16 cellular contexts compared by ENCODE assay signal in the genomic region with DNA sequence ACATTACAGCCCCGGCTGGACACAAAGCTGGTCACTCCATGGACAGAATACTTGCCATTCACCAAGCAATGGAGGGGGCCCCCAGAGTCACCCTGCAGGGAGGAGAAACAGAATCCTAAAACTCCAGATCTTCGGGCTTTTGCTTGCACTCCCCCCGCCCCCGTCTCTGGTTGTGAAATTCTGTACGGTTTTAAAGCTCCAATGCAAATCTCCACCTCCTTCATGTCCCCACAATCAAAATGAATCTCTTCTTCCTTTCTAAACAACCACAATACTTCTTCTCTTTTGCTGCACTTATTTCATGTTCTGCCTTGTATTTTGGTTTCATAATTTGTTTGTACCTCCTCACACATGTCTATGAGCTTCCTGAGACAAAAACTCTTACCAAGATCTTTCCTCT. TPM values are rescaled to one million over a fixed set of nuclear protein-coding genes. Genes with fewer than 3 reads are reported as not detected.
DNase-seq lines count a peak whose midpoint lies in the region; ATAC-seq and TF ChIP-seq lines count a peak whose summit lies in the region.
"Had no signal": no experiment of that assay in that cellular context is flagged by ENCODE, and none has a peak within 500 bp of the region (broad histone marks: within the 10 kb centered on the region; RNA-seq: fewer than 3 reads in every experiment).

No MANE protein-coding gene starts in this region.

- TF ChIP-seq CTCF in MM.1S (IDR thresholded peaks at IDR 0.05; ENCODE audit: low read length) = no peak

- intact Hi-C loops in activated T-helper 2 cell treated with anti-CD3 and anti-CD28 coated beads, Interferon-gamma antibody, Interleukin-2, Interleukin-4, amounts not matched to agents 10 μg/mL and 5 μg/mL and 100 μg/mL, durations not matched to agents 14 hours and 24 hours and 36 hours (cut with micrococcal nuclease) = loop anchor here (10.0 kb wide), 2 partner anchors 245 to 565 kb away; a partner anchor contains a TSS
- intact Hi-C loops in cardiac septum (cut with DNase I) = no loop called here

- H3K27me3 Mint-ChIP-seq in CD8-positive, alpha-beta memory T cell = no peaks in the 10 kb centered on the region
- H3K27me3 Mint-ChIP-seq in activated T-helper 2 cell treated with anti-CD3 and anti-CD28 coated beads, Interferon-gamma antibody, Interleukin-2, Interleukin-4, amounts not matched to agents 10 μg/mL and 5 μg/mL and 100 μg/mL, durations not matched to agents 14 hours and 24 hours and 36 hours (ENCODE audit: low read depth) = no peaks in the 10 kb centered on the region
- H3K27me3 Mint-ChIP-seq in natural killer cell treated with Interleukin-12 subunit alpha and Interleukin-12 subunit beta and Interleukin-15 and Interleukin-18, amount 100 ng/mL, for 72 hours = no peaks in the 10 kb centered on the region

- CTCF ChIA-PET in CD8-positive, alpha-beta memory T cell (lab: Charles Lee) = interaction anchor here (1.0 to 4.0 kb wide), 3 partner anchors 12 to 60 kb away, joined by 3 to 26 read pairs (median 3); no protein-coding TSS in a partner anchor

- peak overlapping the region; percentile 35; the same call in 1 of the 2 replicates for H3K4me2 ChIP-seq in MM.1S (ENCODE audit: low read depth, low read length)

- no peaks in the 10 kb centered on the region for H3K9me3 ChIP-seq in CD8-positive, alpha-beta memory T cell (ENCODE audit: low read length)
- no peaks in the 10 kb centered on the region for H3K9me3 ChIP-seq in MM.1S (replicated peaks; ENCODE audit: insufficient read depth, low read length)

- peak overlapping the region; percentile 41 to 97 (median 84) for H3K27ac Mint-ChIP-seq in CD8-positive, alpha-beta memory T cell
- peak overlapping the region; percentile 23 for H3K27ac Mint-ChIP-seq in activated T-helper 2 cell treated with anti-CD3 and anti-CD28 coated beads, Interferon-gamma antibody, Interleukin-2, Interleukin-4, amounts not matched to agents 10 μg/mL and 5 μg/mL and 100 μg/mL, durations not matched to agents 14 hours and 24 hours and 36 hours
- H3K27ac Mint-ChIP-seq in natural killer cell treated with Interleukin-12 subunit alpha and Interleukin-12 subunit beta and Interleukin-15 and Interleukin-18, amount 100 ng/mL, for 72 hours = peak overlapping the region; percentile 95 to 97

- H3K27ac ChIP-seq in CD8-positive, alpha-beta memory T cell (ENCODE audit: low read depth, low read length) = peak overlapping the region; percentile 41
- no peak overlapping the region; the same call in 1 of the 2 replicates for H3K27ac ChIP-seq in MM.1S (ENCODE audit: low read length)

- peak overlapping the region; percentile 43 for H2AFZ ChIP-seq in MM.1S (ENCODE audit: low read length)

- peaks cover 30% of the 10 kb centered on the region for H3F3A ChIP-seq in MM.1S (ENCODE audit: insufficient read depth, low read length)

- H3K36me3 ChIP-seq in CD8-positive, alpha-beta memory T cell (ENCODE audit: insufficient read depth, low read length) = no peaks in the 10 kb centered on the region
- no peaks in the 10 kb centered on the region for H3K36me3 ChIP-seq in MM.1S (replicated peaks; ENCODE audit: insufficient read depth, low read length)

- POLR2A ChIA-PET in CD8-positive, alpha-beta memory T cell (lab: Charles Lee) = interaction anchor here (0.6 to 1.3 kb wide), 10 partner anchors 9 to 566 kb away, joined by 3 to 12 read pairs (median 4); a partner anchor contains a TSS

- peak overlapping the region; percentile 66 for H3K4me3 ChIP-seq in CD8-positive, alpha-beta memory T cell (ENCODE audit: low read length)
- no peak overlapping the region for H3K4me3 ChIP-seq in MM.1S (ENCODE audit: low read length)

- H3K4me1 Mint-ChIP-seq in CD8-positive, alpha-beta memory T cell = peaks cover 51 to 59% (median 55%) of the 10 kb centered on the region in 3 donors
- H3K4me1 Mint-ChIP-seq in activated T-helper 2 cell treated with anti-CD3 and anti-CD28 coated beads, Interferon-gamma antibody, Interleukin-2, Interleukin-4, amounts not matched to agents 10 μg/mL and 5 μg/mL and 100 μg/mL, durations not matched to agents 14 hours and 24 hours and 36 hours (ENCODE audit: low read depth) = peaks cover 42% of the 10 kb centered on the region
- peaks cover 42 to 45% of the 10 kb centered on the region in 2 donors for H3K4me1 Mint-ChIP-seq in natural killer cell treated with Interleukin-12 subunit alpha and Interleukin-12 subunit beta and Interleukin-15 and Interleukin-18, amount 100 ng/mL, for 72 hours (ENCODE audit: low read depth in 2 of 2)

- peak; percentile 54 to 67 for ATAC-seq in natural killer cell treated with Interleukin-12 subunit alpha and Interleukin-12 subunit beta and Interleukin-15 and Interleukin-18, amount 100 ng/mL, for 72 hours
- ATAC-seq in HG03175 (IDR thresholded peaks at IDR 0.05; ENCODE audit: unreplicated experiment) = no peak
- ATAC-seq: right cardiac atrium had no signal

- no peaks in the 10 kb centered on the region for H3K9me3 Mint-ChIP-seq in CD8-positive, alpha-beta memory T cell
- H3K9me3 Mint-ChIP-seq in activated T-helper 2 cell treated with anti-CD3 and anti-CD28 coated beads, Interferon-gamma antibody, Interleukin-2, Interleukin-4, amounts not matched to agents 10 μg/mL and 5 μg/mL and 100 μg/mL, durations not matched to agents 14 hours and 24 hours and 36 hours = no peaks in the 10 kb centered on the region
- H3K9me3 Mint-ChIP-seq in natural killer cell treated with Interleukin-12 subunit alpha and Interleukin-12 subunit beta and Interleukin-15 and Interleukin-18, amount 100 ng/mL, for 72 hours = no peaks in the 10 kb centered on the region

- peak in 1 of 5 donors; percentile 40 for DNase-seq in CD8-positive, alpha-beta memory T cell
- DNase-seq in MM.1S = no peak
- no peak for DNase-seq in activated T-helper 2 cell treated with anti-CD3 and anti-CD28 coated beads, Interferon-gamma antibody, Interleukin-2, Interleukin-4, amounts not matched to agents 10 μg/mL and 5 μg/mL and 100 μg/mL, durations not matched to agents 14 hours and 24 hours and 36 hours (ENCODE audit: low spot score)
- DNase-seq in natural killer cell treated with Interleukin-12 subunit alpha and Interleukin-12 subunit beta and Interleukin-15 and Interleukin-18, amount 100 ng/mL, for 72 hours (ENCODE audit: low spot score) = peak; percentile 70
- no peak for DNase-seq in cardiac septum (ENCODE audit: low spot score)
- DNase-seq in 8988T = no peak
- DNase-seq: activated CD8-positive, alpha-beta memory T cell treated with anti-CD3 and anti-CD28 coated beads for 24 hours; Calu3; foreskin melanocyte; NCI-H2081; right cardiac atrium had no signal

- H3K9ac ChIP-seq in MM.1S (ENCODE audit: low read length) = no peak overlapping the region

- H3K4me1 ChIP-seq in CD8-positive, alpha-beta memory T cell (ENCODE audit: insufficient read depth, low read length) = peaks cover 48% of the 10 kb centered on the region
- peaks cover 48% of the 10 kb centered on the region for H3K4me1 ChIP-seq in MM.1S (ENCODE audit: low read length)

- H3K4me3 Mint-ChIP-seq in CD8-positive, alpha-beta memory T cell = peak overlapping the region; percentile 31 to 77 (median 61)
- H3K4me3 Mint-ChIP-seq in activated T-helper 2 cell treated with anti-CD3 and anti-CD28 coated beads, Interferon-gamma antibody, Interleukin-2, Interleukin-4, amounts not matched to agents 10 μg/mL and 5 μg/mL and 100 μg/mL, durations not matched to agents 14 hours and 24 hours and 36 hours (ENCODE audit: low read depth) = peak overlapping the region; percentile 30
- H3K4me3 Mint-ChIP-seq in natural killer cell treated with Interleukin-12 subunit alpha and Interleukin-12 subunit beta and Interleukin-15 and Interleukin-18, amount 100 ng/mL, for 72 hours = peak overlapping the region; percentile 75

- no peaks in the 10 kb centered on the region for H3K36me3 Mint-ChIP-seq in CD8-positive, alpha-beta memory T cell
- H3K36me3 Mint-ChIP-seq in activated T-helper 2 cell treated with anti-CD3 and anti-CD28 coated beads, Interferon-gamma antibody, Interleukin-2, Interleukin-4, amounts not matched to agents 10 μg/mL and 5 μg/mL and 100 μg/mL, durations not matched to agents 14 hours and 24 hours and 36 hours (ENCODE audit: low read depth) = no peaks in the 10 kb centered on the region
- no peaks in the 10 kb centered on the region for H3K36me3 Mint-ChIP-seq in natural killer cell treated with Interleukin-12 subunit alpha and Interleukin-12 subunit beta and Interleukin-15 and Interleukin-18, amount 100 ng/mL, for 72 hours

- H3K9me2 ChIP-seq in MM.1S (replicated peaks; ENCODE audit: insufficient read depth, low read length) = no peaks in the 10 kb centered on the region

- no peaks in the 10 kb centered on the region for H3K27me3 ChIP-seq in CD8-positive, alpha-beta memory T cell (ENCODE audit: insufficient read depth, low read length, poor library complexity, severe bottlenecking)
- no peaks in the 10 kb centered on the region for H3K27me3 ChIP-seq in MM.1S (replicated peaks; ENCODE audit: insufficient read depth, low read length)

- no peaks in the 10 kb centered on the region for H4K20me1 ChIP-seq in MM.1S (ENCODE audit: insufficient read depth, low read length)

- no peaks in the 10 kb centered on the region for H3K79me2 ChIP-seq in MM.1S (ENCODE audit: low read length)

RNA-seq across cellular contexts. Expression of a gene that starts 5.8 kb away (rescaled TPM):
- total RNA-seq in CD8-positive, alpha-beta memory T cell = 10 to 100 TPM; 55.9 to 57.3 TPM
- 366 TPM for polyA plus RNA-seq in CD8-positive, alpha-beta memory T cell
- total RNA-seq in activated T-helper 2 cell treated with anti-CD3 and anti-CD28 coated beads, Interferon-gamma antibody, Interleukin-2, Interleukin-4, amounts not matched to agents 10 μg/mL and 5 μg/mL and 100 μg/mL, durations not matched to agents 14 hours and 24 hours and 36 hours = 45.8 and 47.0 TPM in 2 replicates
- 100 to 1,000 TPM in 1 of 2 donors, 10 to 100 TPM in 1; 93.6 to 115 TPM for total RNA-seq in natural killer cell treated with Interleukin-12 subunit alpha and Interleukin-12 subunit beta and Interleukin-15 and Interleukin-18, amount 100 ng/mL, for 72 hours
- 2.4 TPM for total RNA-seq in cardiac septum
- total RNA-seq: astrocyte, Calu3 had no signal
- polyA plus RNA-seq: keratinocyte had no signal

RNA-seq across cellular contexts. Expression of a gene that starts 16.7 kb away (rescaled TPM):
- not detected for total RNA-seq in CD8-positive, alpha-beta memory T cell
- polyA plus RNA-seq in CD8-positive, alpha-beta memory T cell = 0.71 TPM
- not detected in 2 replicates for total RNA-seq in activated T-helper 2 cell treated with anti-CD3 and anti-CD28 coated beads, Interferon-gamma antibody, Interleukin-2, Interleukin-4, amounts not matched to agents 10 μg/mL and 5 μg/mL and 100 μg/mL, durations not matched to agents 14 hours and 24 hours and 36 hours
- total RNA-seq in natural killer cell treated with Interleukin-12 subunit alpha and Interleukin-12 subunit beta and Interleukin-15 and Interleukin-18, amount 100 ng/mL, for 72 hours = under 1 TPM in 1 of 2 donors, not detected in 1; 0.31 TPM
- total RNA-seq in cardiac septum = not detected
- total RNA-seq: astrocyte, Calu3, OCI-LY7, subcutaneous adipose tissue had no signal
- polyA plus RNA-seq: keratinocyte, right cardiac atrium had no signal

RNA-seq across cellular contexts. Expression of a gene that starts 59.5 kb away (rescaled TPM):
- total RNA-seq in CD8-positive, alpha-beta memory T cell = under 1 TPM; 0.72 to 0.84 TPM
- 28.9 TPM for polyA plus RNA-seq in CD8-positive, alpha-beta memory T cell
- total RNA-seq in activated T-helper 2 cell treated with anti-CD3 and anti-CD28 coated beads, Interferon-gamma antibody, Interleukin-2, Interleukin-4, amounts not matched to agents 10 μg/mL and 5 μg/mL and 100 μg/mL, durations not matched to agents 14 hours and 24 hours and 36 hours = 0.44 TPM in 1 of 2 replicates, not detected in the other
- total RNA-seq in natural killer cell treated with Interleukin-12 subunit alpha and Interleukin-12 subunit beta and Interleukin-15 and Interleukin-18, amount 100 ng/mL, for 72 hours = 10 to 100 TPM in 1 of 2 donors, 1 to 10 TPM in 1; 3.8 to 11.5 TPM
- 4.4 TPM for total RNA-seq in cardiac septum

Comparison
In these comparisons a context has a peak if more than half of its experiments do, and no peak if none do; other contexts are left out.
1. H3K27ac Mint-ChIP-seq: peak in every context shown above with its lines; median percentile 96 in natural killer cell treated with Interleukin-12 subunit alpha and Interleukin-12 subunit beta and Interleukin-15 and Interleukin-18, amount 100 ng/mL, for 72 hours; 84 in CD8-positive, alpha-beta memory T cell; 23 in activated T-helper 2 cell treated with anti-CD3 and anti-CD28 coated beads, Interferon-gamma antibody, Interleukin-2, Interleukin-4, amounts not matched to agents 10 μg/mL and 5 μg/mL and 100 μg/mL, durations not matched to agents 14 hours and 24 hours and 36 hours.
2. RNA of a gene that starts 5.8 kb away (total RNA-seq): 93.6 to 115 TPM in natural killer cell treated with Interleukin-12 subunit alpha and Interleukin-12 subunit beta and Interleukin-15 and Interleukin-18, amount 100 ng/mL, for 72 hours, 55.9 to 57.3 TPM in CD8-positive, alpha-beta memory T cell and 45.8 to 47.0 TPM in activated T-helper 2 cell treated with anti-CD3 and anti-CD28 coated beads, Interferon-gamma antibody, Interleukin-2, Interleukin-4, amounts not matched to agents 10 μg/mL and 5 μg/mL and 100 μg/mL, durations not matched to agents 14 hours and 24 hours and 36 hours; 2.4 TPM in cardiac septum (single experiment); every median in the first group is over 10 times any median in the second.
3. Peak in every context shown above with its lines, with median percentiles within 50 percentile points of each other: H3K4me3 Mint-ChIP-seq.